ENCODE assay signal across 8 cellular contexts in the genomic region with DNA sequence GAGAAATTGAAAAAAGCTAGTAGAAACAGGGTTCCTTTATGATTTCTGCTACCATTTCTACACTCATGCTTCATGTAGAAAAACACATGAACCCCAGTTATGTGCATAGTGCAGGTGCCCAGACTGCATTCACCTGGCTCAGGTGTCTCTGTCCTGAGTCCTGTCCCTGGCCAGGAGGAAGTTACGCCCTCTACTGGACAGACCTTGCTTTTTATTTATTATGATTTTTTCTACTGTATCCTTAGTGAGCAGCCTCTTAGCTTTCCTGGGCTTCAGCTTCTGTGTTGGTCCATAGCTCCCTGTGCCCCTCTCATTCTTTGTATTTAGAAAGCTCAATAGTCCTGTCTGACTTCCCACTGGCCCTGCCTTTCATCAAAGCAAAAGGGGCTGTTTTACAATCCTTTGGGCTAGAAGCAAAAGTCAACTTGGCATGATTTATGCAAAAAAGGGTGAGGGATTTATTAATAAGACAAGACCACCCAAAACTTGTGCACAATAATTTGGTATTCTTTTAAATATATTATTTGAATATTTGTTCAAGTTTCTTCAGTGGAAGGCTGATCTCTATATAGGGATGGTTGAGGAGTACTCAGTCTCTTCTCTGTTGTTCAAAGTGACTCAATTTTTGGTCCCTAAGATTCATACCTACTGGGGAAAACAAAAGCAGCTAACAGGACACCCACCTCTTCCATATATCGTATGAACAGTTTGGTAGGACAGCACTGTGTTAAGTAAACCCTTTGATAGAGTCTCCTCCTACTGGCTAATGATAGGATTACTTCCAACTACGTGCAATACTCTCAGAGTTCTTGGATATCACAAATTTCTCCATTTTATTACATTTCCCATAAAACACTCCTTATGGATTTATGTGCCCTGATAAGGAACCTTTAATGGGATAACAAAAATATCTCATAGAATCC.
DNase-seq lines count a peak whose midpoint lies in the region; ATAC-seq and TF ChIP-seq lines count a peak whose summit lies in the region.

No MANE protein-coding gene starts in this region.

- H3K9me3 ChIP-seq in Panc1 (ENCODE audit: control insufficient read depth, insufficient read depth, low read depth, low read length): no peaks in the 10 kb centered on the region
- no peaks in the 10 kb centered on the region for H3K9me3 ChIP-seq in sigmoid colon

- in situ Hi-C loops in Panc1 (cut with HindIII; ENCODE audit: low pct_unique_long_range_greater_than_20kb, low sequenced_read_pairs): no loop called here

- H3K4me3 ChIP-seq in Panc1 (ENCODE audit: low read depth in 2 of 2, low read length in 2 of 2) (no peak overlapping the region), foreskin fibroblast (ENCODE audit: low read depth in 1 of 2, low read length in 2 of 2) (no peak overlapping the region), sigmoid colon (no peak overlapping the region)

- H3K27me3 ChIP-seq in Panc1 (ENCODE audit: control insufficient read depth, insufficient read depth, low read length) (no peaks in the 10 kb centered on the region), sigmoid colon (no peaks in the 10 kb centered on the region)

- DNase-seq in AG08395 (ENCODE audit: low spot score) (peak; percentile 29), Panc1 (ENCODE audit: low read depth, low spot score) (no peak), foreskin fibroblast (peak; percentile 0 to 56), sigmoid colon (no peak)
- DNase-seq in T-helper 2 cell treated with Interferon-gamma antibody and Interleukin-4, amounts not matched to agents 5 μg/mL and 100 μg/mL, for 36 hours (ENCODE audit: low spot score): no peak

- no peaks in the 10 kb centered on the region for H3K27me3 Mint-ChIP-seq in T-helper 2 cell treated with Interferon-gamma antibody and Interleukin-4, amounts not matched to agents 5 μg/mL and 100 μg/mL, for 36 hours (ENCODE audit: low read depth)

- CTCF ChIA-PET in Panc1 (lab: Charles Lee): interaction anchor here (1.4 kb wide), 1 partner anchor 469 kb away, joined by 3 read pairs; no protein-coding TSS in a partner anchor

- H3K9me3 Mint-ChIP-seq in T-helper 2 cell treated with Interferon-gamma antibody and Interleukin-4, amounts not matched to agents 5 μg/mL and 100 μg/mL, for 36 hours: no peaks in the 10 kb centered on the region

- no TSS peak for BruUV-seq in Panc1 (replicated peaks; lab: Mats Ljungman, UMichigan)

- H3K4me1 ChIP-seq in Panc1 (ENCODE audit: control insufficient read depth, insufficient read depth, low read length): no peaks in the 10 kb centered on the region
- peaks cover 0 to 6% (median 2%) of the 10 kb centered on the region in 4 donors for H3K4me1 ChIP-seq in sigmoid colon

- TF ChIP-seq EP300 in sigmoid colon (IDR thresholded peaks at IDR 0.05): no peak

- intact Hi-C loops in Panc1 (cut with micrococcal nuclease; ENCODE audit: unreplicated experiment): loop anchor here (5.0 kb wide), 1 partner anchor 468 kb away; no protein-coding TSS in a partner anchor
- intact Hi-C loops in sigmoid colon (cut with DNase I): loop anchor here (5.0 to 10.0 kb wide), 2 partner anchors 280 to 598 kb away; no protein-coding TSS in a partner anchor

- no peak overlapping the region for H3K4me3 Mint-ChIP-seq in T-helper 2 cell treated with Interferon-gamma antibody and Interleukin-4, amounts not matched to agents 5 μg/mL and 100 μg/mL, for 36 hours

- no peak overlapping the region for H3K27ac Mint-ChIP-seq in T-helper 2 cell treated with Interferon-gamma antibody and Interleukin-4, amounts not matched to agents 5 μg/mL and 100 μg/mL, for 36 hours

- 5 to 21% methylated on average over 3 of the region's 3 CpGs for WGBS in sigmoid colon, 2 donors

- TF ChIP-seq POLR2A in sigmoid colon (IDR thresholded peaks at IDR 0.05): no peak

- no peaks in the 10 kb centered on the region for H3K36me3 Mint-ChIP-seq in T-helper 2 cell treated with Interferon-gamma antibody and Interleukin-4, amounts not matched to agents 5 μg/mL and 100 μg/mL, for 36 hours (ENCODE audit: low read depth)

- no peaks in the 10 kb centered on the region for H3K36me3 ChIP-seq in Panc1 (ENCODE audit: control insufficient read depth, insufficient read depth, low read length)
- peaks cover 0 to 42% (median 6%) of the 10 kb centered on the region in 4 donors for H3K36me3 ChIP-seq in sigmoid colon

- H3K27ac ChIP-seq in Panc1 (ENCODE audit: low read length) (no peak overlapping the region), sigmoid colon (no peak overlapping the region)

- peak; percentile 63 for ATAC-seq in GM21723 (IDR thresholded peaks at IDR 0.05; ENCODE audit: unreplicated experiment)
- peak; percentile 69 for ATAC-seq in Panc1
- no peak for ATAC-seq in HG03460 (IDR thresholded peaks at IDR 0.05; ENCODE audit: unreplicated experiment)
- no peak for ATAC-seq in GM19463 (IDR thresholded peaks at IDR 0.05; ENCODE audit: unreplicated experiment)

- TF ChIP-seq CTCF in Panc1 (IDR thresholded peaks at IDR 0.05): peak; percentile 56
- TF ChIP-seq CTCF in foreskin fibroblast (IDR thresholded peaks at IDR 0.05; ENCODE audit: low read depth, low read length): peak; percentile 35
- TF ChIP-seq CTCF in sigmoid colon (IDR thresholded peaks at IDR 0.05): peak; percentile 6 to 49 (median 26)

- no peaks in the 10 kb centered on the region for H3K4me1 Mint-ChIP-seq in T-helper 2 cell treated with Interferon-gamma antibody and Interleukin-4, amounts not matched to agents 5 μg/mL and 100 μg/mL, for 36 hours (ENCODE audit: low read depth)

- POLR2A ChIA-PET in Panc1 (lab: Charles Lee): no interaction called here

Comparison
In these comparisons a context has a peak if more than half of its experiments do, and no peak if none do; other contexts are left out.
1. DNase-seq: peak in AG08395 (single experiment) and foreskin fibroblast (2 of 2); none in Panc1 (single experiment), sigmoid colon (single experiment) and T-helper 2 cell treated with Interferon-gamma antibody and Interleukin-4, amounts not matched to agents 5 μg/mL and 100 μg/mL, for 36 hours (single experiment).
2. ATAC-seq: peak in GM21723 (single experiment) and Panc1 (single experiment); none in HG03460 (single experiment) and GM19463 (single experiment).
3. Peak in every context shown above with its lines, with median percentiles within 50 percentile points of each other: CTCF ChIP-seq.